ENCODE assay signal across 1 cellular context in the genomic region with DNA sequence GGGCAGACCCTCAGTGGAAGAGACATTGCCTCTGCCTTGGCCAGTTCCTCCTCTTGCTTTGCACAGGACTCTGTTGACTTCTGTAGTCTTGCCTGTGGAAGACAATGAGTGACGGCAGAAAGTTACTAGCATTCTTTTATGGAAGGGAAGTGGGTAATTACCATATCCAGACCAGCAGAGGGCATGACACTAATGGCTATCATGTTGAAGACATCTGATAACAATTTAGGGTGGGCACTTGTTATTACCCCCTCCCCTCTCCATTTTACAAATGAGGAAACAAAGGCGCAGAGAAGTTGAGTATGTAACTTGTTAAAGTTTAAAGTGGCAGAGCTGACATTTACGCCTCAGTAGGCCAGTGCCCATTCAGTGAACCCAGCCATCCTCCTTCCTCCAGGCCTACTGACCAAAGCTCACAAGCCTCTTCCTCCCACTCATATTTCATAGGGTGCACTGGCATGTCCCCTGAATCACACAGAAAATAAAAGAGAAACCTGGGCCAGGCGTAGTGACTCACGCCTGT.
TF ChIP-seq lines count a peak whose summit lies in the region.

No MANE protein-coding gene starts in this region.

TF ChIP-seq in HCT116, 20 proteins besides CTCF, POLR2A, EP300 and RAD21 (continued from another document):
- TF ChIP-seq, protein P1, sequence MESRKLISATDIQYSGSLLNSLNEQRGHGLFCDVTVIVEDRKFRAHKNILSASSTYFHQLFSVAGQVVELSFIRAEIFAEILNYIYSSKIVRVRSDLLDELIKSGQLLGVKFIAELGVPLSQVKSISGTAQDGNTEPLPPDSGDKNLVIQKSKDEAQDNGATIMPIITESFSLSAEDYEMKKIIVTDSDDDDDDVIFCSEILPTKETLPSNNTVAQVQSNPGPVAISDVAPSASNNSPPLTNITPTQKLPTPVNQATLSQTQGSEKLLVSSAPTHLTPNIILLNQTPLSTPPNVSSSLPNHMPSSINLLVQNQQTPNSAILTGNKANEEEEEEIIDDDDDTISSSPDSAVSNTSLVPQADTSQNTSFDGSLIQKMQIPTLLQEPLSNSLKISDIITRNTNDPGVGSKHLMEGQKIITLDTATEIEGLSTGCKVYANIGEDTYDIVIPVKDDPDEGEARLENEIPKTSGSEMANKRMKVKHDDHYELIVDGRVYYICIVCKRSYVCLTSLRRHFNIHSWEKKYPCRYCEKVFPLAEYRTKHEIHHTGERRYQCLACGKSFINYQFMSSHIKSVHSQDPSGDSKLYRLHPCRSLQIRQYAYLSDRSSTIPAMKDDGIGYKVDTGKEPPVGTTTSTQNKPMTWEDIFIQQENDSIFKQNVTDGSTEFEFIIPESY (IDR thresholded peaks at IDR 0.05; ENCODE audit: extremely low read depth, insufficient replicate concordance, low read length): no peak
- TF ChIP-seq CBX3 (IDR thresholded peaks at IDR 0.05; ENCODE audit: low read depth): no peak
- no peak for TF ChIP-seq YY1 (IDR thresholded peaks at IDR 0.05; ENCODE audit: extremely low read depth, insufficient replicate concordance, low read depth, low read length)
- TF ChIP-seq ZFX (IDR thresholded peaks at IDR 0.05): no peak
- no peak for TF ChIP-seq SP1 (IDR thresholded peaks at IDR 0.05; ENCODE audit: low read depth)
- no peak for TF ChIP-seq EGR1 (IDR thresholded peaks at IDR 0.05; ENCODE audit: low read depth)
- TF ChIP-seq SRF (IDR thresholded peaks at IDR 0.05; ENCODE audit: low read depth): no peak
- TF ChIP-seq ELF1 (IDR thresholded peaks at IDR 0.05; ENCODE audit: borderline replicate concordance, low read depth): no peak
- TF ChIP-seq ZNF274 (IDR thresholded peaks at IDR 0.05; ENCODE audit: low read depth, low read length): no peak
- TF ChIP-seq JUND (IDR thresholded peaks at IDR 0.05): no peak
- TF ChIP-seq, protein P2, sequence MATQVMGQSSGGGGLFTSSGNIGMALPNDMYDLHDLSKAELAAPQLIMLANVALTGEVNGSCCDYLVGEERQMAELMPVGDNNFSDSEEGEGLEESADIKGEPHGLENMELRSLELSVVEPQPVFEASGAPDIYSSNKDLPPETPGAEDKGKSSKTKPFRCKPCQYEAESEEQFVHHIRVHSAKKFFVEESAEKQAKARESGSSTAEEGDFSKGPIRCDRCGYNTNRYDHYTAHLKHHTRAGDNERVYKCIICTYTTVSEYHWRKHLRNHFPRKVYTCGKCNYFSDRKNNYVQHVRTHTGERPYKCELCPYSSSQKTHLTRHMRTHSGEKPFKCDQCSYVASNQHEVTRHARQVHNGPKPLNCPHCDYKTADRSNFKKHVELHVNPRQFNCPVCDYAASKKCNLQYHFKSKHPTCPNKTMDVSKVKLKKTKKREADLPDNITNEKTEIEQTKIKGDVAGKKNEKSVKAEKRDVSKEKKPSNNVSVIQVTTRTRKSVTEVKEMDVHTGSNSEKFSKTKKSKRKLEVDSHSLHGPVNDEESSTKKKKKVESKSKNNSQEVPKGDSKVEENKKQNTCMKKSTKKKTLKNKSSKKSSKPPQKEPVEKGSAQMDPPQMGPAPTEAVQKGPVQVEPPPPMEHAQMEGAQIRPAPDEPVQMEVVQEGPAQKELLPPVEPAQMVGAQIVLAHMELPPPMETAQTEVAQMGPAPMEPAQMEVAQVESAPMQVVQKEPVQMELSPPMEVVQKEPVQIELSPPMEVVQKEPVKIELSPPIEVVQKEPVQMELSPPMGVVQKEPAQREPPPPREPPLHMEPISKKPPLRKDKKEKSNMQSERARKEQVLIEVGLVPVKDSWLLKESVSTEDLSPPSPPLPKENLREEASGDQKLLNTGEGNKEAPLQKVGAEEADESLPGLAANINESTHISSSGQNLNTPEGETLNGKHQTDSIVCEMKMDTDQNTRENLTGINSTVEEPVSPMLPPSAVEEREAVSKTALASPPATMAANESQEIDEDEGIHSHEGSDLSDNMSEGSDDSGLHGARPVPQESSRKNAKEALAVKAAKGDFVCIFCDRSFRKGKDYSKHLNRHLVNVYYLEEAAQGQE (IDR thresholded peaks at IDR 0.05; ENCODE audit: low read depth): no peak
- no peak for TF ChIP-seq EZH2 (IDR thresholded peaks at IDR 0.05)
- TF ChIP-seq, protein P3, sequence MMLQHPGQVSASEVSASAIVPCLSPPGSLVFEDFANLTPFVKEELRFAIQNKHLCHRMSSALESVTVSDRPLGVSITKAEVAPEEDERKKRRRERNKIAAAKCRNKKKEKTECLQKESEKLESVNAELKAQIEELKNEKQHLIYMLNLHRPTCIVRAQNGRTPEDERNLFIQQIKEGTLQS (IDR thresholded peaks at IDR 0.05): no peak
